ENCODE assay signal across 2 cellular contexts in the genomic region with DNA sequence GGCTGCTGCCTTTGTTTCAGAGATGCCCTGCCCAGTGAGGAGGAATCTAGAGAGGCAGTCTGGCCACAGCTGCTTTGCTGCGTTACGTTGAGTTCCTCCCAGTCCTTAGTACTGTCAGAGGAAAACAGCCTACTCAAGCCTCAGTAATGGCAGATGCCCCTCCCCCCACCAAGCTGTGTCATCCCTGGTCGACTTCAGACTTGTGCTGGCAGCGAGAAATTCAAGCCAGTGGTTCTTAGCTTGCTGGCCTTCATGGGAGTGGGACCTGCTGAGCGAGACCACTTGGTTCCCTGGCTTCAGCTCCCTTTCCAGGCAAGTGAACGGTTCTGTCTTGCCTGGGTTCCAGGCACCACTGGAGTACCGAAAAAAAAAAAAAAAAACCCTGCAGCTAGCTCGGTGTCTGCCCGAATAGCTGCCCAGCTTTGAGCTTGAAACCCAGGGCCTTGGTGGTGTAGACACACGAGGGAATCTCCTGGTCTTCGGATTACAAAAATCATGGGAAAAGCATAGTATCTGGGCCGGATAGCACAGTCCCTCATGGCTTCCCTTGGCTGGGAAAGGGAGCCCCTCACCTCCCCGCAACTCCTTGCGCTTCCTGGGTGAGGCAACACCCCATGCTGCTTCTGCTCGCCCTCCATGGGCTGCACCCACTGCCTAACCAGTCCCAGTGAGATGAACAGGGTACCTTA.
TF ChIP-seq lines count a peak whose summit lies in the region.

No MANE protein-coding gene starts in this region.

TF ChIP-seq in IMR-90, 13 proteins besides CTCF, POLR2A, EP300 and RAD21:
- TF ChIP-seq RCOR1 (IDR thresholded peaks at IDR 0.05; ENCODE audit: insufficient replicate concordance, low read length) = no peak

TF ChIP-seq in K562, 482 proteins besides CTCF, POLR2A, EP300 and RAD21 (continues in another document):
- TF ChIP-seq ATF7 (IDR thresholded peaks at IDR 0.05) (peak; percentile 73; the same call in 1 of the 2 replicates), EP400 (IDR thresholded peaks at IDR 0.05) (peak; percentile 66), NUFIP1 (IDR thresholded peaks at IDR 0.05; ENCODE audit: partially characterized antibody) (no peak), RBM14 (IDR thresholded peaks at IDR 0.05; ENCODE audit: borderline replicate concordance, insufficient read depth, low read depth, low read length) (no peak), HDAC1 (IDR thresholded peaks at IDR 0.05) (peak in 1 of 2 experiments; percentile 53; a peak in 2 of 4 replicates), MXI1 (IDR thresholded peaks at IDR 0.05; ENCODE audit: low read depth, low read length) (no peak), NELFE (IDR thresholded peaks at IDR 0.05; ENCODE audit: insufficient read depth, insufficient read length) (no peak), HSF4 (CRISPR knock-in tag; IDR thresholded peaks at IDR 0.05; ENCODE audit: borderline replicate concordance) (no peak), CCNT2 (IDR thresholded peaks at IDR 0.05; ENCODE audit: borderline replicate concordance, extremely low read depth, insufficient read length, low read depth, low read length) (no peak), ASH1L (IDR thresholded peaks at IDR 0.05; ENCODE audit: borderline replicate concordance, low read depth, partially characterized antibody) (peak; percentile 18), RNF2 (IDR thresholded peaks at IDR 0.05) (peak; percentile 71), MYBL2 (IDR thresholded peaks at IDR 0.05; ENCODE audit: low read depth) (no peak), MYBL2 (CRISPR knock-in tag; IDR thresholded peaks at IDR 0.05; ENCODE audit: borderline replicate concordance) (no peak), ZNF584 (CRISPR knock-in tag; IDR thresholded peaks at IDR 0.05; ENCODE audit: low read depth) (peak; percentile 71; the same call in 1 of the 2 replicates), RAD51 (IDR thresholded peaks at IDR 0.05; ENCODE audit: borderline replicate concordance, low read depth) (no peak), ZFX (CRISPR knock-in tag; IDR thresholded peaks at IDR 0.05) (no peak), LCOR (CRISPR knock-in tag; IDR thresholded peaks at IDR 0.05) (no peak), MCM5 (IDR thresholded peaks at IDR 0.05; ENCODE audit: low read depth) (no peak), ARID2 (IDR thresholded peaks at IDR 0.05) (no peak), PHTF2 (CRISPR knock-in tag; IDR thresholded peaks at IDR 0.05) (no peak), ZNF175 (CRISPR knock-in tag; IDR thresholded peaks at IDR 0.05; ENCODE audit: low read depth) (peak; percentile 77; the same call in 1 of the 2 replicates), ZSCAN29 (IDR thresholded peaks at IDR 0.05) (peak; percentile 54; the same call in 1 of the 2 replicates), PTBP1 (IDR thresholded peaks at IDR 0.05; ENCODE audit: low read depth, low read length) (no peak), TSC22D4 (tag; IDR thresholded peaks at IDR 0.05) (no peak), YBX1 (IDR thresholded peaks at IDR 0.05) (no peak), FOXK2 (conservative IDR thresholded peaks at IDR 0.05 in 1 of 2, IDR thresholded peaks at IDR 0.05 in 1 of 2; ENCODE audit: low read depth in 2 of 2) (0 out of 4 replicates have a peak, but pooled peaks of 1 of the 2 experiments have one; percentile 69), STAG1 (CRISPR knock-in tag; IDR thresholded peaks at IDR 0.05; ENCODE audit: borderline replicate concordance) (no peak), KAT8 (IDR thresholded peaks at IDR 0.05; ENCODE audit: low read depth) (no peak), HDAC6 (IDR thresholded peaks at IDR 0.05; ENCODE audit: low read depth, low read length) (no peak), NCOA6 (IDR thresholded peaks at IDR 0.05) (no peak), ZNF3 (CRISPR knock-in tag; IDR thresholded peaks at IDR 0.05) (no peak), ZNF644 (tag; IDR thresholded peaks at IDR 0.05; ENCODE audit: low read depth) (no peak), NCOR1 (IDR thresholded peaks at IDR 0.05) (no peak), TBL1XR1 (IDR thresholded peaks at IDR 0.05; ENCODE audit: low read length in 2 of 2) (no peak), SNRNP70 (optimal IDR thresholded peaks at IDR 0.05; ENCODE audit: low read depth, low read length) (no peak), KDM4B (IDR thresholded peaks at IDR 0.05; ENCODE audit: borderline replicate concordance in 2 of 2, low read depth in 1 of 2) (no peak), ZNF263 (CRISPR knock-in tag; IDR thresholded peaks at IDR 0.05; ENCODE audit: borderline replicate concordance) (no peak), ZNF121 (CRISPR knock-in tag; conservative IDR thresholded peaks at IDR 0.05) (no peak), HCFC1 (IDR thresholded peaks at IDR 0.05; ENCODE audit: low read depth, low read length) (peak; percentile 33), CHD2 (IDR thresholded peaks at IDR 0.05; ENCODE audit: low read depth, low read length) (peak; percentile 55), FOXM1 (IDR thresholded peaks at IDR 0.05; ENCODE audit: low read depth) (no peak), FOXM1 (CRISPR knock-in tag; IDR thresholded peaks at IDR 0.05; ENCODE audit: low read depth) (no peak), NCOA2 (IDR thresholded peaks at IDR 0.05; ENCODE audit: partially characterized antibody in 2 of 2) (no peak), SUPT5H (IDR thresholded peaks at IDR 0.05) (peak; percentile 76)
- TF ChIP-seq, protein P1, sequence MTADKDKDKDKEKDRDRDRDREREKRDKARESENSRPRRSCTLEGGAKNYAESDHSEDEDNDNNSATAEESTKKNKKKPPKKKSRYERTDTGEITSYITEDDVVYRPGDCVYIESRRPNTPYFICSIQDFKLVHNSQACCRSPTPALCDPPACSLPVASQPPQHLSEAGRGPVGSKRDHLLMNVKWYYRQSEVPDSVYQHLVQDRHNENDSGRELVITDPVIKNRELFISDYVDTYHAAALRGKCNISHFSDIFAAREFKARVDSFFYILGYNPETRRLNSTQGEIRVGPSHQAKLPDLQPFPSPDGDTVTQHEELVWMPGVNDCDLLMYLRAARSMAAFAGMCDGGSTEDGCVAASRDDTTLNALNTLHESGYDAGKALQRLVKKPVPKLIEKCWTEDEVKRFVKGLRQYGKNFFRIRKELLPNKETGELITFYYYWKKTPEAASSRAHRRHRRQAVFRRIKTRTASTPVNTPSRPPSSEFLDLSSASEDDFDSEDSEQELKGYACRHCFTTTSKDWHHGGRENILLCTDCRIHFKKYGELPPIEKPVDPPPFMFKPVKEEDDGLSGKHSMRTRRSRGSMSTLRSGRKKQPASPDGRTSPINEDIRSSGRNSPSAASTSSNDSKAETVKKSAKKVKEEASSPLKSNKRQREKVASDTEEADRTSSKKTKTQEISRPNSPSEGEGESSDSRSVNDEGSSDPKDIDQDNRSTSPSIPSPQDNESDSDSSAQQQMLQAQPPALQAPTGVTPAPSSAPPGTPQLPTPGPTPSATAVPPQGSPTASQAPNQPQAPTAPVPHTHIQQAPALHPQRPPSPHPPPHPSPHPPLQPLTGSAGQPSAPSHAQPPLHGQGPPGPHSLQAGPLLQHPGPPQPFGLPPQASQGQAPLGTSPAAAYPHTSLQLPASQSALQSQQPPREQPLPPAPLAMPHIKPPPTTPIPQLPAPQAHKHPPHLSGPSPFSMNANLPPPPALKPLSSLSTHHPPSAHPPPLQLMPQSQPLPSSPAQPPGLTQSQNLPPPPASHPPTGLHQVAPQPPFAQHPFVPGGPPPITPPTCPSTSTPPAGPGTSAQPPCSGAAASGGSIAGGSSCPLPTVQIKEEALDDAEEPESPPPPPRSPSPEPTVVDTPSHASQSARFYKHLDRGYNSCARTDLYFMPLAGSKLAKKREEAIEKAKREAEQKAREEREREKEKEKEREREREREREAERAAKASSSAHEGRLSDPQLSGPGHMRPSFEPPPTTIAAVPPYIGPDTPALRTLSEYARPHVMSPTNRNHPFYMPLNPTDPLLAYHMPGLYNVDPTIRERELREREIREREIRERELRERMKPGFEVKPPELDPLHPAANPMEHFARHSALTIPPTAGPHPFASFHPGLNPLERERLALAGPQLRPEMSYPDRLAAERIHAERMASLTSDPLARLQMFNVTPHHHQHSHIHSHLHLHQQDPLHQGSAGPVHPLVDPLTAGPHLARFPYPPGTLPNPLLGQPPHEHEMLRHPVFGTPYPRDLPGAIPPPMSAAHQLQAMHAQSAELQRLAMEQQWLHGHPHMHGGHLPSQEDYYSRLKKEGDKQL (CRISPR knock-in tag; IDR thresholded peaks at IDR 0.05; ENCODE audit: borderline replicate concordance) = no peak
- TF ChIP-seq, protein P2, sequence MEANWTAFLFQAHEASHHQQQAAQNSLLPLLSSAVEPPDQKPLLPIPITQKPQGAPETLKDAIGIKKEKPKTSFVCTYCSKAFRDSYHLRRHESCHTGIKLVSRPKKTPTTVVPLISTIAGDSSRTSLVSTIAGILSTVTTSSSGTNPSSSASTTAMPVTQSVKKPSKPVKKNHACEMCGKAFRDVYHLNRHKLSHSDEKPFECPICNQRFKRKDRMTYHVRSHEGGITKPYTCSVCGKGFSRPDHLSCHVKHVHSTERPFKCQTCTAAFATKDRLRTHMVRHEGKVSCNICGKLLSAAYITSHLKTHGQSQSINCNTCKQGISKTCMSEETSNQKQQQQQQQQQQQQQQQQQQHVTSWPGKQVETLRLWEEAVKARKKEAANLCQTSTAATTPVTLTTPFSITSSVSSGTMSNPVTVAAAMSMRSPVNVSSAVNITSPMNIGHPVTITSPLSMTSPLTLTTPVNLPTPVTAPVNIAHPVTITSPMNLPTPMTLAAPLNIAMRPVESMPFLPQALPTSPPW (CRISPR knock-in tag; IDR thresholded peaks at IDR 0.05) = peak; percentile 60
- TF ChIP-seq, protein P3, sequence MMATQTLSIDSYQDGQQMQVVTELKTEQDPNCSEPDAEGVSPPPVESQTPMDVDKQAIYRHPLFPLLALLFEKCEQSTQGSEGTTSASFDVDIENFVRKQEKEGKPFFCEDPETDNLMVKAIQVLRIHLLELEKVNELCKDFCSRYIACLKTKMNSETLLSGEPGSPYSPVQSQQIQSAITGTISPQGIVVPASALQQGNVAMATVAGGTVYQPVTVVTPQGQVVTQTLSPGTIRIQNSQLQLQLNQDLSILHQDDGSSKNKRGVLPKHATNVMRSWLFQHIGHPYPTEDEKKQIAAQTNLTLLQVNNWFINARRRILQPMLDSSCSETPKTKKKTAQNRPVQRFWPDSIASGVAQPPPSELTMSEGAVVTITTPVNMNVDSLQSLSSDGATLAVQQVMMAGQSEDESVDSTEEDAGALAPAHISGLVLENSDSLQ (IDR thresholded peaks at IDR 0.05) = peak; percentile 43; the same call in 1 of the 2 replicates
- TF ChIP-seq, protein P4, sequence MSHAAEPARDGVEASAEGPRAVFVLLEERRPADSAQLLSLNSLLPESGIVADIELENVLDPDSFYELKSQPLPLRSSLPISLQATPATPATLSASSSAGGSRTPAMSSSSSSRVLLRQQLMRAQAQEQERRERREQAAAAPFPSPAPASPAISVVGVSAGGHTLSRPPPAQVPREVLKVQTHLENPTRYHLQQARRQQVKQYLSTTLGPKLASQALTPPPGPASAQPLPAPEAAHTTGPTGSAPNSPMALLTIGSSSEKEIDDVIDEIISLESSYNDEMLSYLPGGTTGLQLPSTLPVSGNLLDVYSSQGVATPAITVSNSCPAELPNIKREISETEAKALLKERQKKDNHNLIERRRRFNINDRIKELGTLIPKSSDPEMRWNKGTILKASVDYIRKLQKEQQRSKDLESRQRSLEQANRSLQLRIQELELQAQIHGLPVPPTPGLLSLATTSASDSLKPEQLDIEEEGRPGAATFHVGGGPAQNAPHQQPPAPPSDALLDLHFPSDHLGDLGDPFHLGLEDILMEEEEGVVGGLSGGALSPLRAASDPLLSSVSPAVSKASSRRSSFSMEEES (CRISPR knock-in tag; IDR thresholded peaks at IDR 0.05) = no peak
- TF ChIP-seq, protein P5, sequence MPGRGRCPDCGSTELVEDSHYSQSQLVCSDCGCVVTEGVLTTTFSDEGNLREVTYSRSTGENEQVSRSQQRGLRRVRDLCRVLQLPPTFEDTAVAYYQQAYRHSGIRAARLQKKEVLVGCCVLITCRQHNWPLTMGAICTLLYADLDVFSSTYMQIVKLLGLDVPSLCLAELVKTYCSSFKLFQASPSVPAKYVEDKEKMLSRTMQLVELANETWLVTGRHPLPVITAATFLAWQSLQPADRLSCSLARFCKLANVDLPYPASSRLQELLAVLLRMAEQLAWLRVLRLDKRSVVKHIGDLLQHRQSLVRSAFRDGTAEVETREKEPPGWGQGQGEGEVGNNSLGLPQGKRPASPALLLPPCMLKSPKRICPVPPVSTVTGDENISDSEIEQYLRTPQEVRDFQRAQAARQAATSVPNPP (IDR thresholded peaks at IDR 0.05; ENCODE audit: borderline replicate concordance, insufficient read depth, insufficient read length) = no peak
- TF ChIP-seq, protein P6, sequence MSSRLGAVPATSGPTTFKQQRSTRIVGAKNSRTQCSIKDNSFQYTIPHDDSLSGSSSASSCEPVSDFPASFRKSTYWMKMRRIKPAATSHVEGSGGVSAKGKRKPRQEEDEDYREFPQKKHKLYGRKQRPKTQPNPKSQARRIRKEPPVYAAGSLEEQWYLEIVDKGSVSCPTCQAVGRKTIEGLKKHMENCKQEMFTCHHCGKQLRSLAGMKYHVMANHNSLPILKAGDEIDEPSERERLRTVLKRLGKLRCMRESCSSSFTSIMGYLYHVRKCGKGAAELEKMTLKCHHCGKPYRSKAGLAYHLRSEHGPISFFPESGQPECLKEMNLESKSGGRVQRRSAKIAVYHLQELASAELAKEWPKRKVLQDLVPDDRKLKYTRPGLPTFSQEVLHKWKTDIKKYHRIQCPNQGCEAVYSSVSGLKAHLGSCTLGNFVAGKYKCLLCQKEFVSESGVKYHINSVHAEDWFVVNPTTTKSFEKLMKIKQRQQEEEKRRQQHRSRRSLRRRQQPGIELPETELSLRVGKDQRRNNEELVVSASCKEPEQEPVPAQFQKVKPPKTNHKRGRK (tag; IDR thresholded peaks at IDR 0.05) = no peak
- TF ChIP-seq, protein P7, sequence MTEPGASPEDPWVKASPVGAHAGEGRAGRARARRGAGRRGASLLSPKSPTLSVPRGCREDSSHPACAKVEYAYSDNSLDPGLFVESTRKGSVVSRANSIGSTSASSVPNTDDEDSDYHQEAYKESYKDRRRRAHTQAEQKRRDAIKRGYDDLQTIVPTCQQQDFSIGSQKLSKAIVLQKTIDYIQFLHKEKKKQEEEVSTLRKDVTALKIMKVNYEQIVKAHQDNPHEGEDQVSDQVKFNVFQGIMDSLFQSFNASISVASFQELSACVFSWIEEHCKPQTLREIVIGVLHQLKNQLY (CRISPR knock-in tag; conservative IDR thresholded peaks at IDR 0.05) = no peak
- TF ChIP-seq, protein P8, sequence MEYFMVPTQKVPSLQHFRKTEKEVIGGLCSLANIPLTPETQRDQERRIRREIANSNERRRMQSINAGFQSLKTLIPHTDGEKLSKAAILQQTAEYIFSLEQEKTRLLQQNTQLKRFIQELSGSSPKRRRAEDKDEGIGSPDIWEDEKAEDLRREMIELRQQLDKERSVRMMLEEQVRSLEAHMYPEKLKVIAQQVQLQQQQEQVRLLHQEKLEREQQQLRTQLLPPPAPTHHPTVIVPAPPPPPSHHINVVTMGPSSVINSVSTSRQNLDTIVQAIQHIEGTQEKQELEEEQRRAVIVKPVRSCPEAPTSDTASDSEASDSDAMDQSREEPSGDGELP (CRISPR knock-in tag; IDR thresholded peaks at IDR 0.05; ENCODE audit: borderline replicate concordance) = peak; percentile 58
- TF ChIP-seq, protein P9, sequence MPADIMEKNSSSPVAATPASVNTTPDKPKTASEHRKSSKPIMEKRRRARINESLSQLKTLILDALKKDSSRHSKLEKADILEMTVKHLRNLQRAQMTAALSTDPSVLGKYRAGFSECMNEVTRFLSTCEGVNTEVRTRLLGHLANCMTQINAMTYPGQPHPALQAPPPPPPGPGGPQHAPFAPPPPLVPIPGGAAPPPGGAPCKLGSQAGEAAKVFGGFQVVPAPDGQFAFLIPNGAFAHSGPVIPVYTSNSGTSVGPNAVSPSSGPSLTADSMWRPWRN (IDR thresholded peaks at IDR 0.05; ENCODE audit: low read depth) = no peak
